Comparison of ENCODE assay signal across 13 cellular contexts in the genomic region with DNA sequence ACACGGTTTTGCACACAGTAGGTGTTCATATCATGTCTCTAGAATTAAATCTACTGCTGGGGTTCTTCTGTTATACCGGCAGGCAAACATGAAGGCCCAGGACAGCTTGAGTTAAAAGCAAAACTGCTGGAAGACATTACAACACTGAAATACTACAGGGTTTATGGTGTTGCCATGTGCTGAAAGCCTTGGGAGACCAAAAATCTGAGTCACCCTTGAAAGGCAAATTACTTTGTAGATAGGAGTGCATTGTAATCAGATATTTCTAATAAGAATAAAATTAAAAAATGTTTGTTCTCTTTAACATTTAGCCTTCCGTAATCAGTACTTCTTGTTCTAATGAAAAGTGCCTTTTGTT.
DNase-seq lines count a peak whose midpoint lies in the region; ATAC-seq and TF ChIP-seq lines count a peak whose summit lies in the region.
"Had no signal": no experiment of that assay in that cellular context is flagged by ENCODE, and none has a peak within 500 bp of the region (broad histone marks: within the 10 kb centered on the region; RNA-seq: fewer than 3 reads in every experiment).

No MANE protein-coding gene starts in this region.

- peaks cover 3% of the 10 kb centered on the region; the same call in 1 of the 2 replicates for H3K9me1 ChIP-seq in IMR-90 (ENCODE audit: insufficient read depth, low read length)

- dilution Hi-C loops in IMR-90 (cut with HindIII; ENCODE audit: low sequenced_read_pairs, unreplicated experiment), result no loop called here

- peak overlapping the region; percentile 49 for H3K14ac ChIP-seq in IMR-90 (replicated peaks; ENCODE audit: low read depth, low read length)

- peak overlapping the region; percentile 1; the same call in 1 of the 2 replicates for H2AK5ac ChIP-seq in IMR-90 (ENCODE audit: low read depth, low read length)

- peak overlapping the region; percentile 29; the same call in 2 of the 3 replicates for H2BK15ac ChIP-seq in IMR-90 (ENCODE audit: low read depth, low read length)

- peak overlapping the region; percentile 81 for H3K4ac ChIP-seq in IMR-90 (ENCODE audit: low read depth, low read length)

- WGBS in IMR-90 (ENCODE audit: extremely low coverage in 2 of 2, insufficient read length in 1 of 2), 2 experiments, result no CpG with 5 or more reads among the region's 3 CpGs
- 53 to 54% methylated on average over 3 of the region's 3 CpGs for WGBS in esophagus squamous epithelium, 2 donors

- in situ Hi-C loops in IMR-90 (cut with MboI; ENCODE audit: low sequenced_read_pairs), result no loop called here

- H3K4me2 ChIP-seq in IMR-90 (ENCODE audit: low read depth, low read length), result peak overlapping the region; percentile 80

- CTCF ChIA-PET in IMR-90 (lab: Yijun Ruan, JAX), result interaction anchor here (1.1 kb wide), 1 partner anchor 55 kb away, joined by 3 read pairs; no protein-coding TSS in a partner anchor

- POLR2A ChIA-PET in IMR-90 (lab: Charles Lee; ENCODE audit: unreplicated experiment), result no interaction called here

- H3K36me3 ChIP-seq in IMR-90 (ENCODE audit: control insufficient read depth, insufficient read depth, low read length) (no peaks in the 10 kb centered on the region), left lung (no peaks in the 10 kb centered on the region), esophagus squamous epithelium (no peaks in the 10 kb centered on the region)
- H3K36me3 ChIP-seq: upper lobe of left lung had no signal

- intact Hi-C loops in IMR-90 (cut with micrococcal nuclease) (no loop called here), left lung (cut with DNase I) (no loop called here), esophagus squamous epithelium (cut with DNase I) (no loop called here)

- no peaks in the 10 kb centered on the region for H4K20me1 ChIP-seq in IMR-90 (ENCODE audit: insufficient read depth, low read length)

- peak; percentile 11 for DNase-seq in AG09309 (ENCODE audit: low read depth)
- peak; percentile 82 for DNase-seq in IMR-90
- peak; percentile 57 for DNase-seq in dedifferentiated amniotic fluid mesenchymal stem cell (ENCODE audit: extremely low spot score)
- no peak for DNase-seq in left lung
- DNase-seq in NCI-H2029 (lab: John Stamatoyannopoulos, UW), result no peak
- no peak for DNase-seq in esophagus squamous epithelium (lab: John Stamatoyannopoulos, UW)
- DNase-seq: hippocampal formation; naive thymus-derived CD4-positive, alpha-beta T cell; stimulated activated CD4-positive, alpha-beta T cell treated with anti-CD3 and anti-CD28 coated beads, Interleukin-1b, Interleukin-23, amount 100 ng/mL, for 48 hours; T-helper 17 cell; upper lobe of left lung had no signal

- H3K27ac Mint-ChIP-seq in activated T-helper 17 cell treated with anti-CD3 and anti-CD28 coated beads, Interleukin-2, amount 50 U/mL, for 72 hours, result no peak overlapping the region
- H3K27ac Mint-ChIP-seq: T-helper 17 cell had no signal

- TF ChIP-seq CTCF in AG09309 (IDR thresholded peaks at IDR 0.05; ENCODE audit: control insufficient read depth, insufficient read depth, low read depth, low read length, missing control alignments), result no peak
- no peak for TF ChIP-seq CTCF in IMR-90 (conservative IDR thresholded peaks at IDR 0.05; ENCODE audit: low read depth, low read length)
- no peak for TF ChIP-seq CTCF in left lung (IDR thresholded peaks at IDR 0.05)
- TF ChIP-seq CTCF in esophagus squamous epithelium (IDR thresholded peaks at IDR 0.05), result no peak

- H3K36me3 Mint-ChIP-seq in activated T-helper 17 cell treated with anti-CD3 and anti-CD28 coated beads, Interleukin-2, amount 50 U/mL, for 72 hours (ENCODE audit: low read depth), result no peaks in the 10 kb centered on the region
- H3K36me3 Mint-ChIP-seq: naive thymus-derived CD4-positive, alpha-beta T cell had no signal

- H3K4me3 Mint-ChIP-seq in activated T-helper 17 cell treated with anti-CD3 and anti-CD28 coated beads, Interleukin-2, amount 50 U/mL, for 72 hours, result no peak overlapping the region
- H3K4me3 Mint-ChIP-seq: naive thymus-derived CD4-positive, alpha-beta T cell; T-helper 17 cell had no signal

- peak overlapping the region; percentile 80 for H2BK120ac ChIP-seq in IMR-90 (ENCODE audit: low read depth, low read length)

- BruUV-seq in IMR-90 (replicated peaks; lab: Mats Ljungman, UMichigan), result no TSS peak

- peak overlapping the region; percentile 67 for H2BK20ac ChIP-seq in IMR-90 (ENCODE audit: low read depth, low read length)

- H3K23ac ChIP-seq in IMR-90 (ENCODE audit: low read depth, low read length), result peak overlapping the region; percentile 55

- H3K79me1 ChIP-seq in IMR-90 (ENCODE audit: low read depth in 1 of 2, low read length in 2 of 2), result no peaks in the 10 kb centered on the region

- H3K9me3 ChIP-seq in IMR-90 (ENCODE audit: control insufficient read depth, insufficient read depth, low read length), result no peaks in the 10 kb centered on the region
- no peaks in the 10 kb centered on the region for H3K9me3 ChIP-seq in left lung
- no peaks in the 10 kb centered on the region for H3K9me3 ChIP-seq in esophagus squamous epithelium
- H3K9me3 ChIP-seq: upper lobe of left lung had no signal

- H3K27ac ChIP-seq in IMR-90 (ENCODE audit: insufficient read depth, low read length) (peak overlapping the region; percentile 98), left lung (no peak overlapping the region), esophagus squamous epithelium (no peak overlapping the region)
- H3K27ac ChIP-seq: upper lobe of left lung had no signal

- peak overlapping the region; percentile 89 for H4K91ac ChIP-seq in IMR-90 (ENCODE audit: insufficient read depth, low read depth, low read length)

- H3K4me3 ChIP-seq in AG09309 (ENCODE audit: control insufficient read depth, low read depth, low read length) (no peak overlapping the region), IMR-90 (ENCODE audit: insufficient read depth, low read depth, low read length) (no peak overlapping the region), left lung (no peak overlapping the region), esophagus squamous epithelium (no peak overlapping the region)
- H3K4me3 ChIP-seq: upper lobe of left lung had no signal

- peak overlapping the region; percentile 2 for H2AFZ ChIP-seq in IMR-90 (replicated peaks; ENCODE audit: low read length, poor library complexity)

- peaks cover 6% of the 10 kb centered on the region for H3K9me3 Mint-ChIP-seq in activated T-helper 17 cell treated with anti-CD3 and anti-CD28 coated beads, Interleukin-2, amount 50 U/mL, for 72 hours

- no peaks in the 10 kb centered on the region for H3K4me1 Mint-ChIP-seq in activated T-helper 17 cell treated with anti-CD3 and anti-CD28 coated beads, Interleukin-2, amount 50 U/mL, for 72 hours
- H3K4me1 Mint-ChIP-seq: T-helper 17 cell had no signal

- TF ChIP-seq POLR2A in IMR-90 (IDR thresholded peaks at IDR 0.05; ENCODE audit: low read depth, low read length), result no peak
- no peak for TF ChIP-seq POLR2A in esophagus squamous epithelium (IDR thresholded peaks at IDR 0.05)

- peak overlapping the region; percentile 97 for H3K18ac ChIP-seq in IMR-90 (ENCODE audit: low read depth, low read length)

- 0 out of 2 replicates have a peak overlapping the region, but pooled peaks have one; percentile 58 for H3K56ac ChIP-seq in IMR-90 (ENCODE audit: extremely low read depth, insufficient read depth, low read length)

- peak overlapping the region; percentile 66 for H3K9ac ChIP-seq in IMR-90 (ENCODE audit: low read depth, low read length)

- H4K5ac ChIP-seq in IMR-90 (ENCODE audit: low read depth, low read length), result peak overlapping the region; percentile 88

- H2AK9ac ChIP-seq in IMR-90 (replicated peaks; ENCODE audit: low read depth, low read length, poor library complexity), result no peak overlapping the region

- ATAC-seq in IMR-90 (ENCODE audit: low read depth) (peak; percentile 77), left lung (peak; percentile 58), HG03025 (IDR thresholded peaks at IDR 0.05; ENCODE audit: low FRiP score, unreplicated experiment) (no peak)
- ATAC-seq in activated T-helper 17 cell treated with anti-CD3 and anti-CD28 coated beads, Interleukin-2, amount 50 U/mL, for 72 hours (replicated peaks), result no peak
- ATAC-seq: naive thymus-derived CD4-positive, alpha-beta T cell; T-helper 17 cell had no signal

- H4K8ac ChIP-seq in IMR-90 (ENCODE audit: low read depth in 2 of 2, low read length in 2 of 2), result peak overlapping the region; percentile 56 to 57; a peak in 3 of 4 replicates

- H3K27me3 ChIP-seq in IMR-90 (ENCODE audit: control insufficient read depth, insufficient read depth, low read length) (no peaks in the 10 kb centered on the region), left lung (no peaks in the 10 kb centered on the region), esophagus squamous epithelium (no peaks in the 10 kb centered on the region)
- H3K27me3 ChIP-seq: upper lobe of left lung had no signal

- no peak for TF ChIP-seq RAD21 in IMR-90 (IDR thresholded peaks at IDR 0.05; ENCODE audit: low read length)

- peaks cover 4% of the 10 kb centered on the region for H3K4me1 ChIP-seq in IMR-90 (ENCODE audit: control insufficient read depth, insufficient read depth, low read length)
- peaks cover 0 to 2% of the 10 kb centered on the region in 2 donors for H3K4me1 ChIP-seq in left lung
- no peaks in the 10 kb centered on the region for H3K4me1 ChIP-seq in esophagus squamous epithelium
- H3K4me1 ChIP-seq: upper lobe of left lung had no signal

- H3K27me3 Mint-ChIP-seq in activated T-helper 17 cell treated with anti-CD3 and anti-CD28 coated beads, Interleukin-2, amount 50 U/mL, for 72 hours, result no peaks in the 10 kb centered on the region
- H3K27me3 Mint-ChIP-seq: naive thymus-derived CD4-positive, alpha-beta T cell; T-helper 17 cell had no signal

- peak overlapping the region; percentile 79 for H2BK5ac ChIP-seq in IMR-90 (ENCODE audit: low read depth, low read length, poor library complexity, severe bottlenecking)

TF ChIP-seq in IMR-90, 13 proteins besides CTCF, POLR2A, EP300 and RAD21:
- 0 out of 2 replicates have a peak, but pooled peaks have one; percentile 5 for TF ChIP-seq MAFK (IDR thresholded peaks at IDR 0.05; ENCODE audit: low read depth, low read length)
- TF ChIP-seq FOS (IDR thresholded peaks at IDR 0.05; ENCODE audit: low read depth, low read length), result peak; percentile 50; the same call in 1 of the 2 replicates
- TF ChIP-seq, protein P1, sequence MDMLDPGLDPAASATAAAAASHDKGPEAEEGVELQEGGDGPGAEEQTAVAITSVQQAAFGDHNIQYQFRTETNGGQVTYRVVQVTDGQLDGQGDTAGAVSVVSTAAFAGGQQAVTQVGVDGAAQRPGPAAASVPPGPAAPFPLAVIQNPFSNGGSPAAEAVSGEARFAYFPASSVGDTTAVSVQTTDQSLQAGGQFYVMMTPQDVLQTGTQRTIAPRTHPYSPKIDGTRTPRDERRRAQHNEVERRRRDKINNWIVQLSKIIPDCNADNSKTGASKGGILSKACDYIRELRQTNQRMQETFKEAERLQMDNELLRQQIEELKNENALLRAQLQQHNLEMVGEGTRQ (IDR thresholded peaks at IDR 0.05; ENCODE audit: low read depth, low read length), result no peak
- TF ChIP-seq CHD1 (IDR thresholded peaks at IDR 0.05; ENCODE audit: low read depth, low read length), result no peak
- TF ChIP-seq RFX5 (IDR thresholded peaks at IDR 0.05; ENCODE audit: low read depth, low read length), result no peak
- no peak for TF ChIP-seq SMC3 (IDR thresholded peaks at IDR 0.05; ENCODE audit: low read depth, low read length)
- TF ChIP-seq CEBPB (IDR thresholded peaks at IDR 0.05; ENCODE audit: low read depth, low read length), result peak; percentile 50; the same call in 1 of the 2 replicates
- peak; percentile 67 for TF ChIP-seq NFE2L2 (IDR thresholded peaks at IDR 0.05; ENCODE audit: low read depth, low read length)

Comparison
In these comparisons a context has a peak if more than half of its experiments do, and no peak if none do; other contexts are left out.
1. DNase-seq: peak in AG09309 (single experiment), IMR-90 (single experiment) and dedifferentiated amniotic fluid mesenchymal stem cell (single experiment); none in left lung (0 of 2), NCI-H2029 (single experiment) and esophagus squamous epithelium (single experiment).
2. ATAC-seq: peak in IMR-90 (single experiment) and left lung (single experiment); none in HG03025 (single experiment) and activated T-helper 17 cell treated with anti-CD3 and anti-CD28 coated beads, Interleukin-2, amount 50 U/mL, for 72 hours (single experiment).